ENCODE assay signal across 28 cellular contexts in the genomic region with DNA sequence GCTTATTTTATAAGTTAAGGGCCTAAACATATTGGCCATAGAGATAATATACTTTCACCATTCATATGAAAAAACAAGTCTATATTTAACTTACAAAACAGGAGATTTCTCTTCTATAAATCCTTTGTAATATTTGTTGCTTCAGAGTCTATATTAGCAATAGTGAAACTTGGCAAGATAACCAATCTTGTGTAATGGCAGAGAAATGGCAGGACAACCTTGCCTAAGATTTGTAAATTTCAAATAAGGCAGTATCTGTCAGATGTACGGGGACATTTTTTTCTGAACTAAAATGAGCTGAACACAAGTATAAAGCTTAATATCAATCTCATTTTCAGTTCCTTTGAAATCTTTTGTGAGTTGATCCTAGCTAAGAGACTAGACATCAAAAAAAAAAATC.
"Had no signal": no experiment of that assay in that cellular context is flagged by ENCODE, and none has a peak within 500 bp of the region (broad histone marks: within the 10 kb centered on the region; RNA-seq: fewer than 3 reads in every experiment).

No MANE protein-coding gene starts in this region.

- H3K36me3 ChIP-seq: breast epithelium, colonic mucosa, heart right ventricle, pancreas, prostate gland, sigmoid colon, WERI-Rb-1 had no signal

- H3K27ac ChIP-seq: breast epithelium, colonic mucosa, heart right ventricle, pancreas, prostate gland, sigmoid colon, testis, WERI-Rb-1 had no signal

- DNase-seq: activated CD4-positive, alpha-beta memory T cell treated with anti-CD3 and anti-CD28 coated beads for 36 hours; activated CD4-positive, alpha-beta T cell treated with anti-CD3 and anti-CD28 coated beads for 48 hours; activated CD8-positive, alpha-beta memory T cell treated with anti-CD3 and anti-CD28 coated beads, Interleukin-2, amount 50 U/mL, for 4 hours; activated gamma-delta T cell; activated naive CD4-positive, alpha-beta T cell treated with anti-CD3 and anti-CD28 coated beads, Interleukin-2, amount 10 ng/mL, durations not matched to agents 7 days and 5 days; activated T-cell treated with anti-CD3 and anti-CD28 coated beads, Interleukin-2, amount 50 U/mL, for 1 hour; amygdala; colonic mucosa; effector CD8-positive, alpha-beta T cell; foreskin melanocyte; heart right ventricle; left ventricle myocardium superior; midbrain; naive thymus-derived CD4-positive, alpha-beta T cell; nucleus accumbens; pancreas; retina; sigmoid colon; stimulated activated CD4-positive, alpha-beta T cell treated with anti-CD3 and anti-CD28 coated beads, Interleukin-15, amount 100 ng/mL, for 24 hours; stimulated activated CD4-positive, alpha-beta T cell treated with anti-CD3 and anti-CD28 coated beads, Interleukin-2, amount 100 ng/mL, for 24 hours; stimulated activated naive CD4-positive, alpha-beta T cell treated with Interleukin-2 at 50 U/mL for 16 hours; T-helper 17 cell; T1000; testis; WERI-Rb-1 had no signal

- H3K4me3 ChIP-seq: breast epithelium, colonic mucosa, heart right ventricle, pancreas, prostate gland, sigmoid colon, testis had no signal

- H3K4me1 ChIP-seq: breast epithelium, colonic mucosa, heart right ventricle, prostate gland, sigmoid colon, testis had no signal

- ATAC-seq: activated CD4-positive, CD25-positive, alpha-beta regulatory T cell treated with anti-CD3 and anti-CD28 coated beads, Interleukin-2, amount 50 U/mL, for 24 hours; heart right ventricle; left ventricle myocardium superior; naive thymus-derived CD4-positive, alpha-beta T cell; pancreas; T-helper 17 cell had no signal

- H3K9me3 ChIP-seq: breast epithelium, colonic mucosa, heart right ventricle, prostate gland, sigmoid colon, testis had no signal

- H3K27me3 ChIP-seq: breast epithelium, colonic mucosa, heart right ventricle, pancreas, sigmoid colon, testis had no signal
